Comparison of ENCODE assay signal across 13 cellular contexts in the genomic region with DNA sequence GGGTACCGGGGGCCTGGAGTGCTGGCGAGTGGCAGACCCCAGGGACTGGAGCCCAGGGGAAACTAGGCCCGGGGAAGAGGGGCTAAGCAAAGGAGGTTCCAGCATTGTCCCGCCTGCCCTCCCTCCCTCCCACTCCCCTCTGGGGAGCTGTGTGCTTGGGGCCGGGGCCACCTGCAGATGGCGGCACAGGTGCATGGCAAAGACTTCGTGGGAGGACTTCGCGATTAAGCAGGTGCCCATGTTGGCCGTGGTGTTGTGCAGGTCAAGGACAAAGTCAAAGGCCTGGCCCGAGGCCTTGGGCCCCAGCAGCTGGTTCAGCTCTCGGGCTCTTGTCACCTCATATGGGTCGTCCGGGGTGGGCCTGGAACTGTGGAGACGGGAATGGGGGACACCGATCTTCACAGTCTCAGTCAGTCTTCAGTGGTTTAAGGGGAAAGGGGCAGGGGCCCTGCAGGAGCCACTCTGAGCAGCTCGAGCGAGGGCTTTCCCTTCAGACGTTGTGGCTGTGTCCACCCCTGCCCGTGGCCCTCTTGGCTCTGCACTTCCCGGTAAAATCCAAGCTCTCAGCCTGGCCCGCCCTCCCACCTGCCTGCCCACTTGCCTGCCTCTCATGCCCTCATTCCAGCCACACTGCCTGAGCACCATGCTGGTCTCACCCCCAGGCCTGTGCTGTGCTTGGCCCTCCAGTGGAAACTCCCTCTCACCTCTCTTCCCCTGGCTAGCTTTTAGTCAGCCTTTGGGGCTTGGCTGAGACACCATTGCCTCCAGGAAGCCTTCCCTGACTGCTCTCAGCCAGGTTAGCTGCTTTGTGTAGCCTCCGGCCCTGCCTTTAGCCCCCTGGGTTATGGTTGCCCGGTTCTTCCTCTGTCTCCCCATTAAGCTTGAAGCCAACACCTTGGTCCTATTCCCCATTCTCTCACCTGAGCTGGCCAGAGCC. TPM values are rescaled to one million over a fixed set of nuclear protein-coding genes. Genes with fewer than 3 reads are reported as not detected.
A peak's percentile ranks its signal among the peaks of the same experiment; 100 is the strongest.
DNase-seq lines count a peak whose midpoint lies in the region; ATAC-seq and TF ChIP-seq lines count a peak whose summit lies in the region.
"Had no signal": no experiment of that assay in that cellular context is flagged by ENCODE, and none has a peak within 500 bp of the region (broad histone marks: within the 10 kb centered on the region; RNA-seq: fewer than 3 reads in every experiment).

No MANE protein-coding gene starts in this region.

- peaks cover 21% of the 10 kb centered on the region for H3F3A ChIP-seq in MM.1S (ENCODE audit: insufficient read depth, low read length)

- H3K27me3 Mint-ChIP-seq in activated T-cell treated with anti-CD3 and anti-CD28 coated beads, Interleukin-2, amount 50 U/mL, for 24 hours: peaks cover 4% of the 10 kb centered on the region
- no peaks in the 10 kb centered on the region for H3K27me3 Mint-ChIP-seq in activated T-cell treated with anti-CD3 and anti-CD28 coated beads, Interleukin-2, amount 50 U/mL, for 72 hours (ENCODE audit: low read depth)

- no peaks in the 10 kb centered on the region for H3K9me2 ChIP-seq in MM.1S (replicated peaks; ENCODE audit: insufficient read depth, low read length)

- TF ChIP-seq CTCF in MM.1S (IDR thresholded peaks at IDR 0.05; ENCODE audit: low read length) (no peak), colonic mucosa (IDR thresholded peaks at IDR 0.05) (no peak)

- H3K4me1 ChIP-seq in MM.1S (ENCODE audit: low read length): peaks cover 36% of the 10 kb centered on the region
- peaks cover 11% of the 10 kb centered on the region for H3K4me1 ChIP-seq in colonic mucosa

- H3K9ac ChIP-seq in MM.1S (ENCODE audit: low read length): no peak overlapping the region
- H3K9ac ChIP-seq in colonic mucosa (ENCODE audit: low read depth in 2 of 2, low read length in 2 of 2): no peak overlapping the region

- no peak overlapping the region for H3K4me3 ChIP-seq in MM.1S (ENCODE audit: low read length)
- H3K4me3 ChIP-seq in colonic mucosa: no peak overlapping the region
- H3K4me3 ChIP-seq: cardiac muscle cell had no signal

- H3K79me2 ChIP-seq in MM.1S (ENCODE audit: low read length): no peaks in the 10 kb centered on the region

- H3K4me2 ChIP-seq in MM.1S (ENCODE audit: low read depth, low read length): peak overlapping the region; percentile 38; the same call in 1 of the 2 replicates

- H3K4me1 Mint-ChIP-seq in activated T-cell treated with anti-CD3 and anti-CD28 coated beads, Interleukin-2, amount 50 U/mL, for 24 hours (ENCODE audit: low read depth): peaks cover 48% of the 10 kb centered on the region
- H3K4me1 Mint-ChIP-seq in activated T-cell treated with anti-CD3 and anti-CD28 coated beads, Interleukin-2, amount 50 U/mL, for 72 hours (ENCODE audit: low read depth): peaks cover 30% of the 10 kb centered on the region
- H3K4me1 Mint-ChIP-seq in stimulated activated effector memory CD8-positive, alpha-beta T cell treated with anti-CD3 and anti-CD28 coated beads, Interleukin-12 subunit alpha, Interleukin-12 subunit beta, amount 100 ng/mL, for 72 hours: peaks cover 45% of the 10 kb centered on the region

- DNase-seq in activated T-cell treated with anti-CD3 and anti-CD28 coated beads, Interleukin-2, amount 50 U/mL, for 24 hours: no peak
- no peak for DNase-seq in activated T-cell treated with anti-CD3 and anti-CD28 coated beads, Interleukin-2, amount 50 U/mL, for 72 hours
- DNase-seq in MM.1S: no peak
- DNase-seq in colonic mucosa: no peak
- DNase-seq in stimulated activated effector memory CD8-positive, alpha-beta T cell treated with anti-CD3 and anti-CD28 coated beads, Interleukin-12 subunit alpha, Interleukin-12 subunit beta, amount 100 ng/mL, for 72 hours (ENCODE audit: low spot score in 2 of 2): no peak
- DNase-seq in stimulated activated CD4-positive, alpha-beta T cell treated with anti-CD3 and anti-CD28 coated beads, Interleukin-4, amount 100 ng/mL, for 24 hours: no peak
- no peak for DNase-seq in ecto neural progenitor cell (ENCODE audit: low spot score)
- DNase-seq: NCI-H1105 had no signal

- H3K9me3 ChIP-seq in MM.1S (replicated peaks; ENCODE audit: insufficient read depth, low read length): no peaks in the 10 kb centered on the region
- no peaks in the 10 kb centered on the region for H3K9me3 ChIP-seq in colonic mucosa

- peaks cover 3% of the 10 kb centered on the region for H3K9me3 Mint-ChIP-seq in activated T-cell treated with anti-CD3 and anti-CD28 coated beads, Interleukin-2, amount 50 U/mL, for 24 hours
- no peaks in the 10 kb centered on the region for H3K9me3 Mint-ChIP-seq in activated T-cell treated with anti-CD3 and anti-CD28 coated beads, Interleukin-2, amount 50 U/mL, for 72 hours
- no peaks in the 10 kb centered on the region for H3K9me3 Mint-ChIP-seq in stimulated activated effector memory CD8-positive, alpha-beta T cell treated with anti-CD3 and anti-CD28 coated beads, Interleukin-12 subunit alpha, Interleukin-12 subunit beta, amount 100 ng/mL, for 72 hours
- H3K9me3 Mint-ChIP-seq: activated T-cell treated with anti-CD3 and anti-CD28 coated beads, Interleukin-2, amount 50 U/mL, for 4 hours; neural crest cell had no signal

- no peaks in the 10 kb centered on the region for H4K20me1 ChIP-seq in MM.1S (ENCODE audit: insufficient read depth, low read length)

- H2AFZ ChIP-seq in MM.1S (ENCODE audit: low read length): peak overlapping the region; percentile 59

- intact Hi-C loops in colonic mucosa (cut with DNase I): no loop called here

- peaks cover 5% of the 10 kb centered on the region; the same call in 1 of the 2 replicates for H3K27me3 ChIP-seq in MM.1S (replicated peaks; ENCODE audit: insufficient read depth, low read length)
- no peaks in the 10 kb centered on the region for H3K27me3 ChIP-seq in colonic mucosa
- H3K27me3 ChIP-seq: cardiac muscle cell had no signal

- H3K36me3 ChIP-seq in MM.1S (replicated peaks; ENCODE audit: insufficient read depth, low read length) (no peaks in the 10 kb centered on the region), colonic mucosa (no peaks in the 10 kb centered on the region)
- H3K36me3 ChIP-seq: cardiac muscle cell had no signal

- no peak overlapping the region for H3K4me3 Mint-ChIP-seq in activated T-cell treated with anti-CD3 and anti-CD28 coated beads, Interleukin-2, amount 50 U/mL, for 24 hours
- H3K4me3 Mint-ChIP-seq in activated T-cell treated with anti-CD3 and anti-CD28 coated beads, Interleukin-2, amount 50 U/mL, for 72 hours: peak overlapping the region in 1 of 2 donors; percentile 62
- H3K4me3 Mint-ChIP-seq in stimulated activated effector memory CD8-positive, alpha-beta T cell treated with anti-CD3 and anti-CD28 coated beads, Interleukin-12 subunit alpha, Interleukin-12 subunit beta, amount 100 ng/mL, for 72 hours: peak overlapping the region; percentile 48
- H3K4me3 Mint-ChIP-seq: neural crest cell had no signal

- no peak for ATAC-seq in activated T-cell treated with anti-CD3 and anti-CD28 coated beads, Interleukin-2, amount 50 U/mL, for 72 hours (replicated peaks in 1 of 2)
- no peak for ATAC-seq in stimulated activated effector memory CD8-positive, alpha-beta T cell treated with anti-CD3 and anti-CD28 coated beads, Interleukin-12 subunit alpha, Interleukin-12 subunit beta, amount 100 ng/mL, for 72 hours
- no peak for ATAC-seq in GM21737 (IDR thresholded peaks at IDR 0.05; ENCODE audit: unreplicated experiment)

- H3K27ac ChIP-seq in MM.1S (ENCODE audit: low read length) (peak overlapping the region; percentile 1; the same call in 1 of the 2 replicates), colonic mucosa (peak overlapping the region; percentile 46)
- H3K27ac ChIP-seq: cardiac muscle cell had no signal

- H3K27ac Mint-ChIP-seq in activated T-cell treated with anti-CD3 and anti-CD28 coated beads, Interleukin-2, amount 50 U/mL, for 24 hours: peak overlapping the region; percentile 72
- no peak overlapping the region for H3K27ac Mint-ChIP-seq in activated T-cell treated with anti-CD3 and anti-CD28 coated beads, Interleukin-2, amount 50 U/mL, for 72 hours
- peak overlapping the region; percentile 79 for H3K27ac Mint-ChIP-seq in stimulated activated effector memory CD8-positive, alpha-beta T cell treated with anti-CD3 and anti-CD28 coated beads, Interleukin-12 subunit alpha, Interleukin-12 subunit beta, amount 100 ng/mL, for 72 hours

- no peaks in the 10 kb centered on the region for H3K36me3 Mint-ChIP-seq in activated T-cell treated with anti-CD3 and anti-CD28 coated beads, Interleukin-2, amount 50 U/mL, for 24 hours (ENCODE audit: low read depth)
- H3K36me3 Mint-ChIP-seq in activated T-cell treated with anti-CD3 and anti-CD28 coated beads, Interleukin-2, amount 50 U/mL, for 72 hours (ENCODE audit: insufficient read depth in 2 of 2): no peaks in the 10 kb centered on the region
- peaks cover 7% of the 10 kb centered on the region for H3K36me3 Mint-ChIP-seq in stimulated activated effector memory CD8-positive, alpha-beta T cell treated with anti-CD3 and anti-CD28 coated beads, Interleukin-12 subunit alpha, Interleukin-12 subunit beta, amount 100 ng/mL, for 72 hours

RNA-seq across cellular contexts. Expression of gene ACY3, which starts 4.7 kb away (rescaled TPM):
- total RNA-seq in activated T-cell treated with anti-CD3 and anti-CD28 coated beads, Interleukin-2, amount 50 U/mL, for 72 hours: under 1 TPM; 0.30 to 0.31 TPM
- total RNA-seq in colonic mucosa: 10 to 100 TPM; 10.6 to 13.8 TPM
- total RNA-seq: cardiac muscle cell, fibroblast of lung, neural crest cell had no signal

RNA-seq across cellular contexts. Expression of gene TBX10, which starts 6.2 kb away (rescaled TPM):
- not detected for total RNA-seq in activated T-cell treated with anti-CD3 and anti-CD28 coated beads, Interleukin-2, amount 50 U/mL, for 72 hours
- 10 to 100 TPM in 1 of 2 donors, 1 to 10 TPM in 1; 7.8 to 19.3 TPM for total RNA-seq in colonic mucosa
- total RNA-seq: activated T-cell treated with anti-CD3 and anti-CD28 coated beads, Interleukin-2, amount 50 U/mL, for 4 hours; cardiac muscle cell; fibroblast of lung; neural crest cell had no signal

RNA-seq across cellular contexts. Expression of gene NUDT8, which starts 16.1 kb away (rescaled TPM):
- total RNA-seq in activated T-cell treated with anti-CD3 and anti-CD28 coated beads, Interleukin-2, amount 50 U/mL, for 72 hours: 10 to 100 TPM; 19.6 to 24.6 TPM
- 10 to 100 TPM; 35.1 to 52.5 TPM for total RNA-seq in colonic mucosa

RNA-seq across cellular contexts. Expression of gene ALDH3B2, which starts 28.6 kb away (rescaled TPM):
- total RNA-seq in activated T-cell treated with anti-CD3 and anti-CD28 coated beads, Interleukin-2, amount 50 U/mL, for 72 hours: not detected
- under 1 TPM; 0.08 to 0.89 TPM for total RNA-seq in colonic mucosa
- total RNA-seq: activated T-cell treated with anti-CD3 and anti-CD28 coated beads, Interleukin-2, amount 50 U/mL, for 4 hours; cardiac muscle cell; fibroblast of lung; neural crest cell had no signal

RNA-seq across cellular contexts. Expression of gene NDUFV1, which starts 39.1 kb away (rescaled TPM):
- total RNA-seq in activated T-cell treated with anti-CD3 and anti-CD28 coated beads, Interleukin-2, amount 50 U/mL, for 72 hours: 100 to 1,000 TPM; 220 to 244 TPM
- total RNA-seq in colonic mucosa: 100 to 1,000 TPM; 329 to 361 TPM

Comparison
In these comparisons a context has a peak if more than half of its experiments do, and no peak if none do; other contexts are left out.
1. RNA of gene ACY3, which starts 4.7 kb away (total RNA-seq): 10.6 to 13.8 TPM in colonic mucosa; 0.30 to 0.31 TPM in activated T-cell treated with anti-CD3 and anti-CD28 coated beads, Interleukin-2, amount 50 U/mL, for 72 hours; every median in the first group is over 4 times any median in the second.
2. RNA of gene TBX10, which starts 6.2 kb away (total RNA-seq): 7.8 to 19.3 TPM in colonic mucosa; not detected in activated T-cell treated with anti-CD3 and anti-CD28 coated beads, Interleukin-2, amount 50 U/mL, for 72 hours; every median in the first group is over 4 times any median in the second.